ENCODE assay signal across 22 cellular contexts in genomic region chr18:70335892-70336726, GRCh38. TPM values are rescaled to one million over a fixed set of nuclear protein-coding genes. Genes with fewer than 3 reads are reported as not detected.
DNase-seq lines count a peak whose midpoint lies in the region; ATAC-seq and TF ChIP-seq lines count a peak whose summit lies in the region.
"Had no signal": no experiment of that assay in that cellular context is flagged by ENCODE, and none has a peak within 500 bp of the region (broad histone marks: within the 10 kb centered on the region; RNA-seq: fewer than 3 reads in every experiment).

No MANE protein-coding gene starts in this region.

- H3K27ac ChIP-seq in RWPE2 (ENCODE audit: poor library complexity, severe bottlenecking) = peak overlapping the region; percentile 90
- H3K27ac ChIP-seq in skeletal muscle tissue (ENCODE audit: low read depth, low read length) = peak overlapping the region; percentile 85
- no peak overlapping the region for H3K27ac ChIP-seq in A673 (ENCODE audit: low read depth, low read length, poor library complexity, severe bottlenecking)
- H3K27ac ChIP-seq: 22Rv1 had no signal

- H3K4me1 ChIP-seq in RWPE2 (ENCODE audit: insufficient read depth, poor library complexity, severe bottlenecking) (peaks cover 41% of the 10 kb centered on the region), skeletal muscle tissue (ENCODE audit: control insufficient read depth in 3 of 3, insufficient read depth in 3 of 3, low read length in 3 of 3) (peaks cover 7 to 12% (median 9%) of the 10 kb centered on the region in 3 donors), A673 (ENCODE audit: insufficient read depth, low read length, poor library complexity, severe bottlenecking) (peaks cover 8% of the 10 kb centered on the region)

- POLR2A ChIA-PET in A673 (lab: Charles Lee; ENCODE audit: low non-redundant PET) = no interaction called here

- no peak overlapping the region for H3K9ac ChIP-seq in skeletal muscle tissue (ENCODE audit: low read depth in 1 of 3, low read length in 3 of 3)

- H3K4me3 ChIP-seq in RWPE2 (ENCODE audit: severe bottlenecking) (no peak overlapping the region), fibroblast of mammary gland (ENCODE audit: control insufficient read depth, low read depth, low read length) (no peak overlapping the region), skeletal muscle tissue (ENCODE audit: low read length in 3 of 3) (no peak overlapping the region), A673 (ENCODE audit: low read depth, low read length, poor library complexity, severe bottlenecking) (no peak overlapping the region)
- H3K4me3 ChIP-seq: K562 had no signal

- BruUV-seq in A673 (replicated peaks; lab: Mats Ljungman, UMichigan) = no TSS peak

- peak; percentile 45 for DNase-seq in DMS53 (lab: John Stamatoyannopoulos, UW)
- DNase-seq in DMS53 treated with DMSO at 0.1 percent for 48 hours (lab: John Stamatoyannopoulos, UW; ENCODE audit: unreplicated experiment) = no peak
- no peak for DNase-seq in RWPE2 (ENCODE audit: low spot score)
- DNase-seq in fibroblast of mammary gland (ENCODE audit: low read depth) = peak; percentile 28
- no peak for DNase-seq in NCI-H510A (lab: John Stamatoyannopoulos, UW)
- DNase-seq in A673 (ENCODE audit: low spot score) = no peak
- no peak for DNase-seq in NOMO-1 treated with dmso at 0.1 percent for 144 hours (lab: John Stamatoyannopoulos, UW; ENCODE audit: unreplicated experiment)
- DNase-seq: activated CD4-positive, CD25-positive, alpha-beta regulatory T cell treated with anti-CD3 and anti-CD28 coated beads, Interleukin-2, amount 50 U/mL, for 72 hours; activated CD8-positive, alpha-beta memory T cell treated with anti-CD3 and anti-CD28 coated beads for 24 hours; activated T-cell treated with anti-CD3 and anti-CD28 coated beads, Interleukin-2, amount 50 U/mL, for 72 hours; BE2C; cortex of kidney; glutamatergic neuron; left ventricle myocardium superior; NCI-H187; NCI-H2227 treated with DMSO at 0.1 percent for 48 hours; NCI-H82; stimulated activated CD4-positive, alpha-beta T cell treated with anti-CD3 and anti-CD28 coated beads, Interleukin-1b, Interleukin-23, amount 100 ng/mL, for 48 hours had no signal

- H3K36me3 ChIP-seq in RWPE2 (ENCODE audit: low read depth) (peaks cover 4% of the 10 kb centered on the region; the same call in 1 of the 2 replicates), skeletal muscle tissue (ENCODE audit: control insufficient read depth in 3 of 3, insufficient read depth in 3 of 3, low read length in 3 of 3) (peaks cover 0 to 3% (median 0%) of the 10 kb centered on the region in 3 donors), A673 (ENCODE audit: insufficient read depth, low read length, poor library complexity, severe bottlenecking) (no peaks in the 10 kb centered on the region)
- H3K36me3 ChIP-seq: BE2C had no signal

- ATAC-seq in RWPE2 (ENCODE audit: low read depth) = 0 out of 3 replicates have a peak, but pooled peaks have one; percentile 15
- ATAC-seq: activated T-cell treated with anti-CD3 and anti-CD28 coated beads, Interleukin-2, amount 50 U/mL, for 72 hours; sciatic nerve had no signal

- intact Hi-C loops in A673 (cut with micrococcal nuclease; ENCODE audit: unreplicated experiment) = no loop called here

- H3K27me3 ChIP-seq in RWPE2 (ENCODE audit: insufficient read depth, poor library complexity, severe bottlenecking) = no peaks in the 10 kb centered on the region
- H3K27me3 ChIP-seq in skeletal muscle tissue (ENCODE audit: control insufficient read depth in 3 of 3, insufficient read depth in 3 of 3, low read length in 3 of 3) = no peaks in the 10 kb centered on the region
- no peaks in the 10 kb centered on the region for H3K27me3 ChIP-seq in A673 (replicated peaks; ENCODE audit: insufficient read depth, low read depth, low read length, poor library complexity)
- H3K27me3 ChIP-seq: BE2C had no signal

- H3K9me3 ChIP-seq in RWPE2 (ENCODE audit: severe bottlenecking) (peaks cover 4% of the 10 kb centered on the region), skeletal muscle tissue (ENCODE audit: control insufficient read depth in 3 of 3, low read length in 3 of 3) (peaks cover 0 to 2% (median 0%) of the 10 kb centered on the region in 3 donors), A673 (ENCODE audit: low read depth, low read length, poor library complexity, severe bottlenecking) (peaks cover 7% of the 10 kb centered on the region)
- H3K9me3 ChIP-seq: BE2C had no signal

- CTCF ChIA-PET in A673 (lab: Charles Lee) = no interaction called here

- no peak for TF ChIP-seq CTCF in RWPE2 (IDR thresholded peaks at IDR 0.05; ENCODE audit: poor library complexity, severe bottlenecking)
- no peak for TF ChIP-seq CTCF in fibroblast of mammary gland (conservative IDR thresholded peaks at IDR 0.05; ENCODE audit: control insufficient read depth, insufficient read depth, low read depth, low read length)
- TF ChIP-seq CTCF in A673 (conservative IDR thresholded peaks at IDR 0.05; ENCODE audit: low read depth, low read length) = no peak

RNA-seq across cellular contexts. Expression of gene SOCS6, which starts 47.3 kb away (rescaled TPM):
- total RNA-seq in skeletal muscle tissue = 17.7 TPM
- total RNA-seq in A673 (2021) = 15.5 and 20.1 TPM in 2 replicates

Comparison
In these comparisons a context has a peak if more than half of its experiments do, and no peak if none do; other contexts are left out.
1. DNase-seq: peak in DMS53 (single experiment) and fibroblast of mammary gland (single experiment); none in DMS53 treated with DMSO at 0.1 percent for 48 hours (single experiment), RWPE2 (single experiment), NCI-H510A (single experiment), A673 (single experiment) and NOMO-1 treated with dmso at 0.1 percent for 144 hours (single experiment).